In the genomic region with DNA sequence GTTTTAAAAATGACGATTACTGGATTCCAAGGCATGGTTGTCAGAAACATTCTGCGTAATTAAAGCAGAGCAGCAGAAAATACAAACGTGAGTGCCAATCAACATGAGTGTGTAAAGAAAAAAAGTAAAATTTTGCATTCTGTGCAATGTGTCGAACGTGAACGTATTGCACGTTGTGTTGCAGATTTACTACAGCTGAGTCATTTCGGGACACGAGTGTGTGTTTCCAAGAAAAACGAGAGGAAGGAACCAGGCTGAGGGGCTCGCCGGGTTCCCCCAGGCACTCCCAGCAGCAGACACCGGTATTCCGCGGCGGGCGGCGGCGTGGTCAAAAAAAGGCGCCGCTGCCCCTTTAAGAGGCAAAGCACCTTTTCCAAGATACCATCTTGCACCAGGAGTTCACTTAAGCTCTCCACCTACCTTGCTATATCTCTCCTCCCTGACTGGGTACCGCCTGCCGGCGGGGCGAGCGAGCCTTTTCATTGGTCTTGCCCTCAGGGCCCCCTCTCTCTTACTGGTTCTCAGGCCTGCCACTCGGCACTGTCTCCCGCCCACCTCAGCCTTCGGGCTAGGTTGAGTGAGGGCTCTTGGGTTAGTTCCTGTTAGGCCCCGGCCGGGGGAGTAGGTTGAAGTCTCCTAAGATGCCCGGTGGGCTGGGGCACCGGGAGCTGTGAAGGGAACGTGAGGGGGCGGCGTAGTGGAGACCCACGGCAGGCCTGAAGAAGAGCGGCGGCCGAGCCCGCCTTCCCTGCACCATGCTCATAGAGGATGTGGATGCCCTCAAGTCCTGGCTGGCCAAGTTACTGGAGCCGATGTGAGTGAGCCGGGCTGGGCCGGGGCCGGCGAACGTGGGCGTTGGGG, we compare ENCODE assay signal across 1 cellular context.
TF ChIP-seq lines count a peak whose summit lies in the region.

A gene with protein sequence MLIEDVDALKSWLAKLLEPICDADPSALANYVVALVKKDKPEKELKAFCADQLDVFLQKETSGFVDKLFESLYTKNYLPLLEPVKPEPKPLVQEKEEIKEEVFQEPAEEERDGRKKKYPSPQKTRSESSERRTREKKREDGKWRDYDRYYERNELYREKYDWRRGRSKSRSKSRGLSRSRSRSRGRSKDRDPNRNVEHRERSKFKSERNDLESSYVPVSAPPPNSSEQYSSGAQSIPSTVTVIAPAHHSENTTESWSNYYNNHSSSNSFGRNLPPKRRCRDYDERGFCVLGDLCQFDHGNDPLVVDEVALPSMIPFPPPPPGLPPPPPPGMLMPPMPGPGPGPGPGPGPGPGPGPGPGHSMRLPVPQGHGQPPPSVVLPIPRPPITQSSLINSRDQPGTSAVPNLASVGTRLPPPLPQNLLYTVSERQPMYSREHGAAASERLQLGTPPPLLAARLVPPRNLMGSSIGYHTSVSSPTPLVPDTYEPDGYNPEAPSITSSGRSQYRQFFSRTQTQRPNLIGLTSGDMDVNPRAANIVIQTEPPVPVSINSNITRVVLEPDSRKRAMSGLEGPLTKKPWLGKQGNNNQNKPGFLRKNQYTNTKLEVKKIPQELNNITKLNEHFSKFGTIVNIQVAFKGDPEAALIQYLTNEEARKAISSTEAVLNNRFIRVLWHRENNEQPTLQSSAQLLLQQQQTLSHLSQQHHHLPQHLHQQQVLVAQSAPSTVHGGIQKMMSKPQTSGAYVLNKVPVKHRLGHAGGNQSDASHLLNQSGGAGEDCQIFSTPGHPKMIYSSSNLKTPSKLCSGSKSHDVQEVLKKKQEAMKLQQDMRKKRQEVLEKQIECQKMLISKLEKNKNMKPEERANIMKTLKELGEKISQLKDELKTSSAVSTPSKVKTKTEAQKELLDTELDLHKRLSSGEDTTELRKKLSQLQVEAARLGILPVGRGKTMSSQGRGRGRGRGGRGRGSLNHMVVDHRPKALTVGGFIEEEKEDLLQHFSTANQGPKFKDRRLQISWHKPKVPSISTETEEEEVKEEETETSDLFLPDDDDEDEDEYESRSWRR (plus strand): TSS at position 595 of the 861 bp plus-strand sequence. CDS start 161 bp downstream, at position 756.

TF ChIP-seq in K562, 482 proteins besides CTCF, POLR2A, EP300 and RAD21 (continued from another document and continues in another):
- TF ChIP-seq ATF2 (CRISPR knock-in tag; IDR thresholded peaks at IDR 0.05) = no peak
- no peak for TF ChIP-seq DDX20 (tag; IDR thresholded peaks at IDR 0.05; ENCODE audit: low read depth)
- no peak for TF ChIP-seq SREBF2 (CRISPR knock-in tag; IDR thresholded peaks at IDR 0.05)
- TF ChIP-seq, protein P1, sequence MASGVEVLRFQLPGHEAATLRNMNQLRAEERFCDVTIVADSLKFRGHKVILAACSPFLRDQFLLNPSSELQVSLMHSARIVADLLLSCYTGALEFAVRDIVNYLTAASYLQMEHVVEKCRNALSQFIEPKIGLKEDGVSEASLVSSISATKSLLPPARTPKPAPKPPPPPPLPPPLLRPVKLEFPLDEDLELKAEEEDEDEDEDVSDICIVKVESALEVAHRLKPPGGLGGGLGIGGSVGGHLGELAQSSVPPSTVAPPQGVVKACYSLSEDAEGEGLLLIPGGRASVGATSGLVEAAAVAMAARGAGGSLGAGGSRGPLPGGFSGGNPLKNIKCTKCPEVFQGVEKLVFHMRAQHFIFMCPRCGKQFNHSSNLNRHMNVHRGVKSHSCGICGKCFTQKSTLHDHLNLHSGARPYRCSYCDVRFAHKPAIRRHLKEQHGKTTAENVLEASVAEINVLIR (CRISPR knock-in tag; IDR thresholded peaks at IDR 0.05) = 0 out of 2 replicates have a peak, but pooled peaks have one; percentile 4
- TF ChIP-seq ZNF217 (CRISPR knock-in tag; IDR thresholded peaks at IDR 0.05) = no peak
- TF ChIP-seq NCOA1 (IDR thresholded peaks at IDR 0.05; ENCODE audit: low read depth) = peak; percentile 74
- no peak for TF ChIP-seq ZNF764 (CRISPR knock-in tag; IDR thresholded peaks at IDR 0.05; ENCODE audit: low read depth)
- TF ChIP-seq NRF1 (conservative IDR thresholded peaks at IDR 0.05 in 1 of 2, IDR thresholded peaks at IDR 0.05 in 1 of 2) = peak; percentile 50 to 52; a peak in 2 of 4 replicates
- peak in 1 of 2 experiments; percentile 53; a peak in 2 of 4 replicates for TF ChIP-seq MAZ (CRISPR knock-in tag; conservative IDR thresholded peaks at IDR 0.05 in 1 of 2, IDR thresholded peaks at IDR 0.05 in 1 of 2)
- TF ChIP-seq MLLT1 (IDR thresholded peaks at IDR 0.05) = peak; percentile 26 to 95; a peak in 3 of 4 replicates
- no peak for TF ChIP-seq SMAD2 (IDR thresholded peaks at IDR 0.05; ENCODE audit: low read depth, low read length)
- TF ChIP-seq FOS (IDR thresholded peaks at IDR 0.05; ENCODE audit: extremely low read depth, insufficient read length) = peak; percentile 100
- peak; percentile 79 for TF ChIP-seq SMAD4 (CRISPR knock-in tag; conservative IDR thresholded peaks at IDR 0.05)
- peak in 1 of 2 experiments; percentile 71; a peak in 1 of 4 replicates for TF ChIP-seq SIN3A (IDR thresholded peaks at IDR 0.05; ENCODE audit: borderline replicate concordance in 2 of 2, control insufficient read depth in 1 of 2, low read depth in 2 of 2, low read length in 2 of 2)
- no peak for TF ChIP-seq HSF4 (CRISPR knock-in tag; IDR thresholded peaks at IDR 0.05; ENCODE audit: borderline replicate concordance)
- TF ChIP-seq SREBF1 (IDR thresholded peaks at IDR 0.05; ENCODE audit: borderline replicate concordance, low read depth, low read length) = peak; percentile 58; the same call in 1 of the 2 replicates
- TF ChIP-seq MXI1 (IDR thresholded peaks at IDR 0.05; ENCODE audit: low read depth, low read length) = no peak
- TF ChIP-seq, protein P2, sequence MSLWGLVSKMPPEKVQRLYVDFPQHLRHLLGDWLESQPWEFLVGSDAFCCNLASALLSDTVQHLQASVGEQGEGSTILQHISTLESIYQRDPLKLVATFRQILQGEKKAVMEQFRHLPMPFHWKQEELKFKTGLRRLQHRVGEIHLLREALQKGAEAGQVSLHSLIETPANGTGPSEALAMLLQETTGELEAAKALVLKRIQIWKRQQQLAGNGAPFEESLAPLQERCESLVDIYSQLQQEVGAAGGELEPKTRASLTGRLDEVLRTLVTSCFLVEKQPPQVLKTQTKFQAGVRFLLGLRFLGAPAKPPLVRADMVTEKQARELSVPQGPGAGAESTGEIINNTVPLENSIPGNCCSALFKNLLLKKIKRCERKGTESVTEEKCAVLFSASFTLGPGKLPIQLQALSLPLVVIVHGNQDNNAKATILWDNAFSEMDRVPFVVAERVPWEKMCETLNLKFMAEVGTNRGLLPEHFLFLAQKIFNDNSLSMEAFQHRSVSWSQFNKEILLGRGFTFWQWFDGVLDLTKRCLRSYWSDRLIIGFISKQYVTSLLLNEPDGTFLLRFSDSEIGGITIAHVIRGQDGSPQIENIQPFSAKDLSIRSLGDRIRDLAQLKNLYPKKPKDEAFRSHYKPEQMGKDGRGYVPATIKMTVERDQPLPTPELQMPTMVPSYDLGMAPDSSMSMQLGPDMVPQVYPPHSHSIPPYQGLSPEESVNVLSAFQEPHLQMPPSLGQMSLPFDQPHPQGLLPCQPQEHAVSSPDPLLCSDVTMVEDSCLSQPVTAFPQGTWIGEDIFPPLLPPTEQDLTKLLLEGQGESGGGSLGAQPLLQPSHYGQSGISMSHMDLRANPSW (CRISPR knock-in tag; IDR thresholded peaks at IDR 0.05) = no peak
- TF ChIP-seq ZKSCAN8 (CRISPR knock-in tag; IDR thresholded peaks at IDR 0.05) = no peak
- TF ChIP-seq ELF2 (CRISPR knock-in tag; IDR thresholded peaks at IDR 0.05) = no peak
- TF ChIP-seq ZBTB9 (CRISPR knock-in tag; IDR thresholded peaks at IDR 0.05) = no peak
- no peak for TF ChIP-seq SMARCA5 (IDR thresholded peaks at IDR 0.05)
- no peak for TF ChIP-seq SNIP1 (IDR thresholded peaks at IDR 0.05; ENCODE audit: low read depth)
- TF ChIP-seq HMGN3 (IDR thresholded peaks at IDR 0.05; ENCODE audit: borderline replicate concordance, extremely low read depth, insufficient read length, low read depth, low read length) = peak; percentile 89
- TF ChIP-seq XRCC5 (IDR thresholded peaks at IDR 0.05; ENCODE audit: low read depth, low read length) = peak; percentile 48; the same call in 1 of the 2 replicates
- TF ChIP-seq ZNF740 (CRISPR knock-in tag; IDR thresholded peaks at IDR 0.05) = 0 out of 2 replicates have a peak, but pooled peaks have one; percentile 50
- no peak for TF ChIP-seq ZNF740 (tag; IDR thresholded peaks at IDR 0.05)
- TF ChIP-seq ZNF778 (CRISPR knock-in tag; IDR thresholded peaks at IDR 0.05) = no peak
- peak; percentile 92 for TF ChIP-seq CHD2 (IDR thresholded peaks at IDR 0.05; ENCODE audit: low read depth, low read length)
- TF ChIP-seq ZNF232 (CRISPR knock-in tag; IDR thresholded peaks at IDR 0.05) = no peak; the same call in 1 of the 2 replicates
- no peak for TF ChIP-seq KDM4B (IDR thresholded peaks at IDR 0.05; ENCODE audit: borderline replicate concordance in 2 of 2, low read depth in 1 of 2)
- TF ChIP-seq SMARCA4 (IDR thresholded peaks at IDR 0.05) = 0 out of 2 replicates have a peak, but pooled peaks have one; percentile 26
- TF ChIP-seq BCL6 (CRISPR knock-in tag; IDR thresholded peaks at IDR 0.05) = no peak
- no peak for TF ChIP-seq RAD51 (IDR thresholded peaks at IDR 0.05; ENCODE audit: borderline replicate concordance, low read depth)
- no peak for TF ChIP-seq ZNF445 (CRISPR knock-in tag; IDR thresholded peaks at IDR 0.05; ENCODE audit: low read depth)
- peak; percentile 55; the same call in 1 of the 2 replicates for TF ChIP-seq LCOR (CRISPR knock-in tag; IDR thresholded peaks at IDR 0.05)
- no peak for TF ChIP-seq SRSF9 (IDR thresholded peaks at IDR 0.05; ENCODE audit: borderline replicate concordance, low read depth, low read length)
- peak; percentile 74 for TF ChIP-seq MEIS2 (IDR thresholded peaks at IDR 0.05; ENCODE audit: partially characterized antibody)
- TF ChIP-seq FUS (optimal IDR thresholded peaks at IDR 0.05; ENCODE audit: low read depth, low read length) = no peak
- no peak for TF ChIP-seq DACH1 (IDR thresholded peaks at IDR 0.05; ENCODE audit: partially characterized antibody)
- peak; percentile 86 for TF ChIP-seq SUPT5H (IDR thresholded peaks at IDR 0.05)
- TF ChIP-seq, protein P3, sequence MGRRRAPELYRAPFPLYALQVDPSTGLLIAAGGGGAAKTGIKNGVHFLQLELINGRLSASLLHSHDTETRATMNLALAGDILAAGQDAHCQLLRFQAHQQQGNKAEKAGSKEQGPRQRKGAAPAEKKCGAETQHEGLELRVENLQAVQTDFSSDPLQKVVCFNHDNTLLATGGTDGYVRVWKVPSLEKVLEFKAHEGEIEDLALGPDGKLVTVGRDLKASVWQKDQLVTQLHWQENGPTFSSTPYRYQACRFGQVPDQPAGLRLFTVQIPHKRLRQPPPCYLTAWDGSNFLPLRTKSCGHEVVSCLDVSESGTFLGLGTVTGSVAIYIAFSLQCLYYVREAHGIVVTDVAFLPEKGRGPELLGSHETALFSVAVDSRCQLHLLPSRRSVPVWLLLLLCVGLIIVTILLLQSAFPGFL (CRISPR knock-in tag; IDR thresholded peaks at IDR 0.05) = no peak
- no peak for TF ChIP-seq ZNF79 (CRISPR knock-in tag; IDR thresholded peaks at IDR 0.05; ENCODE audit: low read depth)
- TF ChIP-seq ZZZ3 (IDR thresholded peaks at IDR 0.05) = no peak
- TF ChIP-seq ATF3 (IDR thresholded peaks at IDR 0.05) = peak; percentile 75
- TF ChIP-seq ATF3 (CRISPR knock-in tag; conservative IDR thresholded peaks at IDR 0.05) = 0 out of 2 replicates have a peak, but pooled peaks have one; percentile 64
- TF ChIP-seq ATF7 (IDR thresholded peaks at IDR 0.05) = peak; percentile 92
- TF ChIP-seq CHCHD3 (CRISPR knock-in tag; IDR thresholded peaks at IDR 0.05) = no peak
- TF ChIP-seq GABPA (tag; conservative IDR thresholded peaks at IDR 0.05; ENCODE audit: low read depth) = peak; percentile 69
- peak in 1 of 2 experiments; percentile 65; a peak in 2 of 4 replicates for TF ChIP-seq HDAC1 (IDR thresholded peaks at IDR 0.05)
- TF ChIP-seq MTA2 (IDR thresholded peaks at IDR 0.05; ENCODE audit: low read depth) = no peak
- TF ChIP-seq ERF (CRISPR knock-in tag; IDR thresholded peaks at IDR 0.05) = 0 out of 2 replicates have a peak, but pooled peaks have one; percentile 47
